ENCODE assay signal across 1 cellular context in the genomic region with DNA sequence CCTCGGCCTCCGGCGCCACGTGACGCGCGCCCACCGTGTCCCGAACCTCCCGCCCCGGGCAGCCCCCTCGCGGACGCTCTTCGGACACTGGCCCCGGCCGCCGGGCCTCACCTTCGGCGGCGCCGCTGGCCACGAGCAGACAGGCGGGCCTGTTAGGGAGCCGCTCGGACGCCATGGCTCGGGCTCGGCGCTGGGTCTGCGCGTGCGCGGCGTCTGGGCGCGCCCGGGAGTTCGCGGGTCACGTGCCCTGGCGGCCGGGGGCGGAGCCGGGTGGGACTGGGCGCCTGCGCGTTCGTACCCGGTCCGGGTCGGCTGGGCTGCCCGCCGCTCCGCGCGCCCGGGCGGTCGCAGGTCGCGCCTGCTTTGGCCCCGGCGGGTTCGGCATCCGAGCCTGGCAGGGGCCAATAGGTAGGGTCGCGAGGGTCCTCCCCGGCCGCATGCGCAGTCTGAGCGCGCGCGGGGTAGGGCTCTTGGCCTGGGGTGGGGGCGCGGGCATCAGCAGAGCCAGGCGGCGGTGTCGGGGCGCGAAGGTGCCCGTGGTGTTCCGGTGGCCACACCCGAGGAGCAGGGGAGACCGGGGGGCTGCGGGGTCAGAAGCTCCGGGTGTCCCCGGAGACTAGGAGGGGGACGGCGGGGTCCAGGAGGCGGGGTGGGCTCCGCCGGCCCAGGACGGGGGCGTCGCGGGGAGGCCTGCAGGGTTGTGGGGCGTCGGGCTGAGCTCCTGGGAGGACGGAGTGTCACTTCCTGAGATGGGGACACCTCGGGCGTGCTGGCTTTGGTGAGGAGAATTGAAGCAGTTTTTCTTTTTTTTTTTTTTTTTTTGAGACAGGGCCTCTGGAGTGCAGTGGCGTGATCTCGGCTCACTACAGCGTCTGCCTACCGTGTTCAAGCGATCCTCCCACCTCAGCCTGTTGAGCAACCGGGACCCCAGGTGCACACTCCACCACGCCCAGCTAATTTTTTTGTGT.
TF ChIP-seq lines count a peak whose summit lies in the region.

A gene with protein sequence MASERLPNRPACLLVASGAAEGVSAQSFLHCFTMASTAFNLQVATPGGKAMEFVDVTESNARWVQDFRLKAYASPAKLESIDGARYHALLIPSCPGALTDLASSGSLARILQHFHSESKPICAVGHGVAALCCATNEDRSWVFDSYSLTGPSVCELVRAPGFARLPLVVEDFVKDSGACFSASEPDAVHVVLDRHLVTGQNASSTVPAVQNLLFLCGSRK (minus strand): TSS at position 200 of the 968 bp plus-strand sequence. CDS start 25 bp downstream, at position 175.

TF ChIP-seq in GM12878, 131 proteins besides CTCF, POLR2A, EP300 and RAD21 (continued from another document and continues in another):
- TF ChIP-seq, protein P1, sequence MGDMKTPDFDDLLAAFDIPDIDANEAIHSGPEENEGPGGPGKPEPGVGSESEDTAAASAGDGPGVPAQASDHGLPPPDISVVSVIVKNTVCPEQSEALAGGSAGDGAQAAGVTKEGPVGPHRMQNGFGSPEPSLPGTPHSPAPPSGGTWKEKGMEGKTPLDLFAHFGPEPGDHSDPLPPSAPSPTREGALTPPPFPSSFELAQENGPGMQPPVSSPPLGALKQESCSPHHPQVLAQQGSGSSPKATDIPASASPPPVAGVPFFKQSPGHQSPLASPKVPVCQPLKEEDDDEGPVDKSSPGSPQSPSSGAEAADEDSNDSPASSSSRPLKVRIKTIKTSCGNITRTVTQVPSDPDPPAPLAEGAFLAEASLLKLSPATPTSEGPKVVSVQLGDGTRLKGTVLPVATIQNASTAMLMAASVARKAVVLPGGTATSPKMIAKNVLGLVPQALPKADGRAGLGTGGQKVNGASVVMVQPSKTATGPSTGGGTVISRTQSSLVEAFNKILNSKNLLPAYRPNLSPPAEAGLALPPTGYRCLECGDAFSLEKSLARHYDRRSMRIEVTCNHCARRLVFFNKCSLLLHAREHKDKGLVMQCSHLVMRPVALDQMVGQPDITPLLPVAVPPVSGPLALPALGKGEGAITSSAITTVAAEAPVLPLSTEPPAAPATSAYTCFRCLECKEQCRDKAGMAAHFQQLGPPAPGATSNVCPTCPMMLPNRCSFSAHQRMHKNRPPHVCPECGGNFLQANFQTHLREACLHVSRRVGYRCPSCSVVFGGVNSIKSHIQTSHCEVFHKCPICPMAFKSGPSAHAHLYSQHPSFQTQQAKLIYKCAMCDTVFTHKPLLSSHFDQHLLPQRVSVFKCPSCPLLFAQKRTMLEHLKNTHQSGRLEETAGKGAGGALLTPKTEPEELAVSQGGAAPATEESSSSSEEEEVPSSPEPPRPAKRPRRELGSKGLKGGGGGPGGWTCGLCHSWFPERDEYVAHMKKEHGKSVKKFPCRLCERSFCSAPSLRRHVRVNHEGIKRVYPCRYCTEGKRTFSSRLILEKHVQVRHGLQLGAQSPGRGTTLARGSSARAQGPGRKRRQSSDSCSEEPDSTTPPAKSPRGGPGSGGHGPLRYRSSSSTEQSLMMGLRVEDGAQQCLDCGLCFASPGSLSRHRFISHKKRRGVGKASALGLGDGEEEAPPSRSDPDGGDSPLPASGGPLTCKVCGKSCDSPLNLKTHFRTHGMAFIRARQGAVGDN (IDR thresholded peaks at IDR 0.05) = peak; percentile 85
- TF ChIP-seq, protein P2, sequence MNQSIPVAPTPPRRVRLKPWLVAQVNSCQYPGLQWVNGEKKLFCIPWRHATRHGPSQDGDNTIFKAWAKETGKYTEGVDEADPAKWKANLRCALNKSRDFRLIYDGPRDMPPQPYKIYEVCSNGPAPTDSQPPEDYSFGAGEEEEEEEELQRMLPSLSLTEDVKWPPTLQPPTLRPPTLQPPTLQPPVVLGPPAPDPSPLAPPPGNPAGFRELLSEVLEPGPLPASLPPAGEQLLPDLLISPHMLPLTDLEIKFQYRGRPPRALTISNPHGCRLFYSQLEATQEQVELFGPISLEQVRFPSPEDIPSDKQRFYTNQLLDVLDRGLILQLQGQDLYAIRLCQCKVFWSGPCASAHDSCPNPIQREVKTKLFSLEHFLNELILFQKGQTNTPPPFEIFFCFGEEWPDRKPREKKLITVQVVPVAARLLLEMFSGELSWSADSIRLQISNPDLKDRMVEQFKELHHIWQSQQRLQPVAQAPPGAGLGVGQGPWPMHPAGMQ (IDR thresholded peaks at IDR 0.05; ENCODE audit: borderline replicate concordance) = no peak
- TF ChIP-seq SIN3A (IDR thresholded peaks at IDR 0.05; ENCODE audit: low read depth, low read length) = peak; percentile 32; the same call in 1 of the 2 replicates
- peak; percentile 69 for TF ChIP-seq GATAD2B (conservative IDR thresholded peaks at IDR 0.05; ENCODE audit: low read depth)
- TF ChIP-seq, protein P3, sequence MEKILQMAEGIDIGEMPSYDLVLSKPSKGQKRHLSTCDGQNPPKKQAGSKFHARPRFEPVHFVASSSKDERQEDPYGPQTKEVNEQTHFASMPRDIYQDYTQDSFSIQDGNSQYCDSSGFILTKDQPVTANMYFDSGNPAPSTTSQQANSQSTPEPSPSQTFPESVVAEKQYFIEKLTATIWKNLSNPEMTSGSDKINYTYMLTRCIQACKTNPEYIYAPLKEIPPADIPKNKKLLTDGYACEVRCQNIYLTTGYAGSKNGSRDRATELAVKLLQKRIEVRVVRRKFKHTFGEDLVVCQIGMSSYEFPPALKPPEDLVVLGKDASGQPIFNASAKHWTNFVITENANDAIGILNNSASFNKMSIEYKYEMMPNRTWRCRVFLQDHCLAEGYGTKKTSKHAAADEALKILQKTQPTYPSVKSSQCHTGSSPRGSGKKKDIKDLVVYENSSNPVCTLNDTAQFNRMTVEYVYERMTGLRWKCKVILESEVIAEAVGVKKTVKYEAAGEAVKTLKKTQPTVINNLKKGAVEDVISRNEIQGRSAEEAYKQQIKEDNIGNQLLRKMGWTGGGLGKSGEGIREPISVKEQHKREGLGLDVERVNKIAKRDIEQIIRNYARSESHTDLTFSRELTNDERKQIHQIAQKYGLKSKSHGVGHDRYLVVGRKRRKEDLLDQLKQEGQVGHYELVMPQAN (conservative IDR thresholded peaks at IDR 0.05) = peak; percentile 75
- peak; percentile 79; the same call in 1 of the 2 replicates for TF ChIP-seq STAT1 (conservative IDR thresholded peaks at IDR 0.05)
- peak; percentile 70; the same call in 1 of the 2 replicates for TF ChIP-seq TAF1 (IDR thresholded peaks at IDR 0.05; ENCODE audit: borderline replicate concordance, low read depth, low read length)
- 0 out of 2 replicates have a peak, but pooled peaks have one; percentile 14 for TF ChIP-seq HDGF (IDR thresholded peaks at IDR 0.05)
- TF ChIP-seq NR2F1 (conservative IDR thresholded peaks at IDR 0.05) = peak; percentile 76; the same call in 1 of the 2 replicates
- TF ChIP-seq, protein P4, sequence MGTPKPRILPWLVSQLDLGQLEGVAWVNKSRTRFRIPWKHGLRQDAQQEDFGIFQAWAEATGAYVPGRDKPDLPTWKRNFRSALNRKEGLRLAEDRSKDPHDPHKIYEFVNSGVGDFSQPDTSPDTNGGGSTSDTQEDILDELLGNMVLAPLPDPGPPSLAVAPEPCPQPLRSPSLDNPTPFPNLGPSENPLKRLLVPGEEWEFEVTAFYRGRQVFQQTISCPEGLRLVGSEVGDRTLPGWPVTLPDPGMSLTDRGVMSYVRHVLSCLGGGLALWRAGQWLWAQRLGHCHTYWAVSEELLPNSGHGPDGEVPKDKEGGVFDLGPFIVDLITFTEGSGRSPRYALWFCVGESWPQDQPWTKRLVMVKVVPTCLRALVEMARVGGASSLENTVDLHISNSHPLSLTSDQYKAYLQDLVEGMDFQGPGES (IDR thresholded peaks at IDR 0.05) = 0 out of 2 replicates have a peak, but pooled peaks have one; percentile 52
- TF ChIP-seq RELA (IDR thresholded peaks at IDR 0.05; ENCODE audit: borderline replicate concordance, partially characterized antibody) = peak; percentile 73
- peak; percentile 49 for TF ChIP-seq MYC (IDR thresholded peaks at IDR 0.05; ENCODE audit: insufficient read depth, insufficient read length, insufficient replicate concordance, low read length, severe bottlenecking)
- TF ChIP-seq, protein P5, sequence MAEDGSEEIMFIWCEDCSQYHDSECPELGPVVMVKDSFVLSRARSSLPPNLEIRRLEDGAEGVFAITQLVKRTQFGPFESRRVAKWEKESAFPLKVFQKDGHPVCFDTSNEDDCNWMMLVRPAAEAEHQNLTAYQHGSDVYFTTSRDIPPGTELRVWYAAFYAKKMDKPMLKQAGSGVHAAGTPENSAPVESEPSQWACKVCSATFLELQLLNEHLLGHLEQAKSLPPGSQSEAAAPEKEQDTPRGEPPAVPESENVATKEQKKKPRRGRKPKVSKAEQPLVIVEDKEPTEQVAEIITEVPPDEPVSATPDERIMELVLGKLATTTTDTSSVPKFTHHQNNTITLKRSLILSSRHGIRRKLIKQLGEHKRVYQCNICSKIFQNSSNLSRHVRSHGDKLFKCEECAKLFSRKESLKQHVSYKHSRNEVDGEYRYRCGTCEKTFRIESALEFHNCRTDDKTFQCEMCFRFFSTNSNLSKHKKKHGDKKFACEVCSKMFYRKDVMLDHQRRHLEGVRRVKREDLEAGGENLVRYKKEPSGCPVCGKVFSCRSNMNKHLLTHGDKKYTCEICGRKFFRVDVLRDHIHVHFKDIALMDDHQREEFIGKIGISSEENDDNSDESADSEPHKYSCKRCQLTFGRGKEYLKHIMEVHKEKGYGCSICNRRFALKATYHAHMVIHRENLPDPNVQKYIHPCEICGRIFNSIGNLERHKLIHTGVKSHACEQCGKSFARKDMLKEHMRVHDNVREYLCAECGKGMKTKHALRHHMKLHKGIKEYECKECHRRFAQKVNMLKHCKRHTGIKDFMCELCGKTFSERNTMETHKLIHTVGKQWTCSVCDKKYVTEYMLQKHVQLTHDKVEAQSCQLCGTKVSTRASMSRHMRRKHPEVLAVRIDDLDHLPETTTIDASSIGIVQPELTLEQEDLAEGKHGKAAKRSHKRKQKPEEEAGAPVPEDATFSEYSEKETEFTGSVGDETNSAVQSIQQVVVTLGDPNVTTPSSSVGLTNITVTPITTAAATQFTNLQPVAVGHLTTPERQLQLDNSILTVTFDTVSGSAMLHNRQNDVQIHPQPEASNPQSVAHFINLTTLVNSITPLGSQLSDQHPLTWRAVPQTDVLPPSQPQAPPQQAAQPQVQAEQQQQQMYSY (CRISPR knock-in tag; IDR thresholded peaks at IDR 0.05) = 0 out of 2 replicates have a peak, but pooled peaks have one; percentile 11
- TF ChIP-seq SP1 (IDR thresholded peaks at IDR 0.05; ENCODE audit: low read depth, low read length) = peak; percentile 27
- no peak for TF ChIP-seq FOXK2 (IDR thresholded peaks at IDR 0.05)
- no peak for TF ChIP-seq CREM (IDR thresholded peaks at IDR 0.05; ENCODE audit: low read depth)
- TF ChIP-seq, protein P6, sequence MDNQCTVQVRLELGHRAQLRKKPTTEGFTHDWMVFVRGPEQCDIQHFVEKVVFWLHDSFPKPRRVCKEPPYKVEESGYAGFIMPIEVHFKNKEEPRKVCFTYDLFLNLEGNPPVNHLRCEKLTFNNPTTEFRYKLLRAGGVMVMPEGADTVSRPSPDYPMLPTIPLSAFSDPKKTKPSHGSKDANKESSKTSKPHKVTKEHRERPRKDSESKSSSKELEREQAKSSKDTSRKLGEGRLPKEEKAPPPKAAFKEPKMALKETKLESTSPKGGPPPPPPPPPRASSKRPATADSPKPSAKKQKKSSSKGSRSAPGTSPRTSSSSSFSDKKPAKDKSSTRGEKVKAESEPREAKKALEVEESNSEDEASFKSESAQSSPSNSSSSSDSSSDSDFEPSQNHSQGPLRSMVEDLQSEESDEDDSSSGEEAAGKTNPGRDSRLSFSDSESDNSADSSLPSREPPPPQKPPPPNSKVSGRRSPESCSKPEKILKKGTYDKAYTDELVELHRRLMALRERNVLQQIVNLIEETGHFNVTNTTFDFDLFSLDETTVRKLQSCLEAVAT (IDR thresholded peaks at IDR 0.05) = 0 out of 2 replicates have a peak, but pooled peaks have one; percentile 23
- TF ChIP-seq, protein P7, sequence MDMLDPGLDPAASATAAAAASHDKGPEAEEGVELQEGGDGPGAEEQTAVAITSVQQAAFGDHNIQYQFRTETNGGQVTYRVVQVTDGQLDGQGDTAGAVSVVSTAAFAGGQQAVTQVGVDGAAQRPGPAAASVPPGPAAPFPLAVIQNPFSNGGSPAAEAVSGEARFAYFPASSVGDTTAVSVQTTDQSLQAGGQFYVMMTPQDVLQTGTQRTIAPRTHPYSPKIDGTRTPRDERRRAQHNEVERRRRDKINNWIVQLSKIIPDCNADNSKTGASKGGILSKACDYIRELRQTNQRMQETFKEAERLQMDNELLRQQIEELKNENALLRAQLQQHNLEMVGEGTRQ (IDR thresholded peaks at IDR 0.05; ENCODE audit: borderline replicate concordance, low read depth, low read length) = peak; percentile 88
- TF ChIP-seq NFXL1 (IDR thresholded peaks at IDR 0.05; ENCODE audit: borderline replicate concordance) = no peak
- TF ChIP-seq, protein P8, sequence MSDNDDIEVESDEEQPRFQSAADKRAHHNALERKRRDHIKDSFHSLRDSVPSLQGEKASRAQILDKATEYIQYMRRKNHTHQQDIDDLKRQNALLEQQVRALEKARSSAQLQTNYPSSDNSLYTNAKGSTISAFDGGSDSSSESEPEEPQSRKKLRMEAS (IDR thresholded peaks at IDR 0.05; ENCODE audit: low read depth, low read length) = peak; percentile 87
- TF ChIP-seq, protein P9, sequence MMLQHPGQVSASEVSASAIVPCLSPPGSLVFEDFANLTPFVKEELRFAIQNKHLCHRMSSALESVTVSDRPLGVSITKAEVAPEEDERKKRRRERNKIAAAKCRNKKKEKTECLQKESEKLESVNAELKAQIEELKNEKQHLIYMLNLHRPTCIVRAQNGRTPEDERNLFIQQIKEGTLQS (IDR thresholded peaks at IDR 0.05; ENCODE audit: borderline replicate concordance, extremely low read depth, low read depth, low read length) = peak; percentile 80
- TF ChIP-seq, protein P10, sequence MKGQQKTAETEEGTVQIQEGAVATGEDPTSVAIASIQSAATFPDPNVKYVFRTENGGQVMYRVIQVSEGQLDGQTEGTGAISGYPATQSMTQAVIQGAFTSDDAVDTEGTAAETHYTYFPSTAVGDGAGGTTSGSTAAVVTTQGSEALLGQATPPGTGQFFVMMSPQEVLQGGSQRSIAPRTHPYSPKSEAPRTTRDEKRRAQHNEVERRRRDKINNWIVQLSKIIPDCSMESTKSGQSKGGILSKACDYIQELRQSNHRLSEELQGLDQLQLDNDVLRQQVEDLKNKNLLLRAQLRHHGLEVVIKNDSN (IDR thresholded peaks at IDR 0.05; ENCODE audit: borderline replicate concordance, extremely low read length, insufficient read depth, low read depth, low read length) = peak; percentile 98
- TF ChIP-seq MYB (IDR thresholded peaks at IDR 0.05; ENCODE audit: borderline replicate concordance, low read depth, low read length) = no peak
- TF ChIP-seq DPF2 (IDR thresholded peaks at IDR 0.05) = peak; percentile 58; the same call in 1 of the 2 replicates
- TF ChIP-seq RB1 (IDR thresholded peaks at IDR 0.05; ENCODE audit: borderline replicate concordance) = peak; percentile 91; the same call in 1 of the 2 replicates
- peak; percentile 71 for TF ChIP-seq POLR2AphosphoS5 (IDR thresholded peaks at IDR 0.05; ENCODE audit: low read length)
- peak; percentile 88 for TF ChIP-seq BACH1 (IDR thresholded peaks at IDR 0.05; ENCODE audit: borderline replicate concordance)
- 0 out of 2 replicates have a peak, but pooled peaks have one; percentile 36 for TF ChIP-seq ZNF217 (IDR thresholded peaks at IDR 0.05)
- TF ChIP-seq TCF3 (IDR thresholded peaks at IDR 0.05; ENCODE audit: borderline replicate concordance, insufficient read depth, low read depth, low read length) = peak; percentile 22; the same call in 1 of the 2 replicates
- peak; percentile 89 to 98 for TF ChIP-seq BHLHE40 (IDR thresholded peaks at IDR 0.05; ENCODE audit: borderline replicate concordance in 1 of 2, low read depth in 2 of 2, low read length in 1 of 2)
- TF ChIP-seq, protein P11, sequence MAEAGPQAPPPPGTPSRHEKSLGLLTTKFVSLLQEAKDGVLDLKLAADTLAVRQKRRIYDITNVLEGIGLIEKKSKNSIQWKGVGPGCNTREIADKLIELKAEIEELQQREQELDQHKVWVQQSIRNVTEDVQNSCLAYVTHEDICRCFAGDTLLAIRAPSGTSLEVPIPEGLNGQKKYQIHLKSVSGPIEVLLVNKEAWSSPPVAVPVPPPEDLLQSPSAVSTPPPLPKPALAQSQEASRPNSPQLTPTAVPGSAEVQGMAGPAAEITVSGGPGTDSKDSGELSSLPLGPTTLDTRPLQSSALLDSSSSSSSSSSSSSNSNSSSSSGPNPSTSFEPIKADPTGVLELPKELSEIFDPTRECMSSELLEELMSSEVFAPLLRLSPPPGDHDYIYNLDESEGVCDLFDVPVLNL (IDR thresholded peaks at IDR 0.05; ENCODE audit: low read depth, low read length) = no peak
